In the genomic region with DNA sequence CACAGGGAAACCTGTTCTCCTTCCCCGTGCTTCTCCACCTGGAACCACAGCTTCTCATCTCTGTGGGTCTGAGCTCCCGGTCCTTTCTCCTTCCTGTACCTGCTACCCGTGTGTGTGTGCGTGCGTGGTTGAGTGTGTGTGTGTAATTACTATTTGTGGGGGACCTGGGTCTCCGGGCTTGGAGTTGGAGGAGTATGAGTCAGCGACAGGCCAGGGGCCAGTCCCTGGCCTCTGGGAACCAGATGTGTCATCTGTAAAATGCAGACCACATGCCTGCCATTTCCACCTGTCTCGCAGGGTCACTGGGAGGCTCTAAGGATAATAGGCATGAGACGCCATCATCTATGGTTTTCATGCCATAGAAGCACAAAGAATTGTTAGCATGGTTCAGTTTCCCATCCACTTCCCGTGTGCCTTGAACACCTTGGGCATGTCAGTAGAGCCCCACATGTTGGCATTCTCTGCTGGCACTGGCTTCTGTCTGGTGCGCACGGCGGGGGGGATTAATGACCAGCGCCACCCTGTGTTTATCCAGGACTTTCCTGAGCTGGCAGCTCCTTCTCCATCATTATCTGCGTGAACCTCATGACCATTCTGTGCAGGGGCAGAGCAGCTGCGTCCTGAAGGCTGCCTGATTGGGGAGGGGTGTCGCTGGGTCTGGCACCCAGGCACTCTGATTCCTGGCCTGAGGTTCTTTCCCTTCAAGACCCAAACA, we compare ENCODE assay signal across 8 cellular contexts. TPM values are rescaled to one million over a fixed set of nuclear protein-coding genes. Genes with fewer than 3 reads are reported as not detected.
DNase-seq lines count a peak whose midpoint lies in the region; ATAC-seq and TF ChIP-seq lines count a peak whose summit lies in the region.

No MANE protein-coding gene starts in this region.

- H3K9ac ChIP-seq in GM23248, result peak overlapping the region; percentile 84

- intact Hi-C loops in sigmoid colon (cut with DNase I), result no loop called here

- DNase-seq in GM23248, result peak; percentile 46
- peak; percentile 73 to 74 for DNase-seq in SJCRH30
- no peak for DNase-seq in fibroblast of villous mesenchyme (ENCODE audit: low read depth)
- no peak for DNase-seq in sigmoid colon
- no peak for DNase-seq in NCI-H446 (lab: John Stamatoyannopoulos, UW)
- no peak for DNase-seq in DMS 273 treated with DMSO at 0.1 percent for 48 hours (lab: John Stamatoyannopoulos, UW)
- DNase-seq in natural killer cell treated with Interleukin-12 subunit alpha and Interleukin-12 subunit beta and Interleukin-15 and Interleukin-18, amount 100 ng/mL, for 72 hours (ENCODE audit: low spot score), result no peak
- DNase-seq in DMS114 treated with DMSO at 0.1 percent for 48 hours (lab: John Stamatoyannopoulos, UW; ENCODE audit: unreplicated experiment), result no peak

- no peak for TF ChIP-seq POLR2A in sigmoid colon (IDR thresholded peaks at IDR 0.05)

- H3K9me3 Mint-ChIP-seq in natural killer cell treated with Interleukin-12 subunit alpha and Interleukin-12 subunit beta and Interleukin-15 and Interleukin-18, amount 100 ng/mL, for 72 hours, result no peaks in the 10 kb centered on the region

- H3K9me2 ChIP-seq in GM23248 (ENCODE audit: insufficient read depth), result no peaks in the 10 kb centered on the region

- H3K27ac ChIP-seq in GM23248 (no peak overlapping the region), SJCRH30 (peak overlapping the region; percentile 96), sigmoid colon (peak overlapping the region in 3 of 4 donors; percentile 76 to 80 (median 78))

- TF ChIP-seq CTCF in fibroblast of villous mesenchyme (IDR thresholded peaks at IDR 0.05; ENCODE audit: insufficient read depth, low read depth, low read length) (no peak), sigmoid colon (IDR thresholded peaks at IDR 0.05) (no peak)

- no peak overlapping the region for H3K27ac Mint-ChIP-seq in natural killer cell treated with Interleukin-12 subunit alpha and Interleukin-12 subunit beta and Interleukin-15 and Interleukin-18, amount 100 ng/mL, for 72 hours

- peaks cover 0 to 4% of the 10 kb centered on the region in 2 donors for H3K4me1 Mint-ChIP-seq in natural killer cell treated with Interleukin-12 subunit alpha and Interleukin-12 subunit beta and Interleukin-15 and Interleukin-18, amount 100 ng/mL, for 72 hours (ENCODE audit: low read depth in 2 of 2)

- in situ Hi-C loops in GM23248 (cut with MboI), result no loop called here

- no peak for ATAC-seq in natural killer cell treated with Interleukin-12 subunit alpha and Interleukin-12 subunit beta and Interleukin-15 and Interleukin-18, amount 100 ng/mL, for 72 hours

- peak overlapping the region; percentile 93 for H3K4me2 ChIP-seq in GM23248 (ENCODE audit: unreplicated experiment)

- H3K36me3 ChIP-seq in GM23248 (ENCODE audit: low read depth) (no peaks in the 10 kb centered on the region), SJCRH30 (peaks cover 26% of the 10 kb centered on the region), sigmoid colon (peaks cover 4 to 34% (median 13%) of the 10 kb centered on the region in 4 donors)

- H3F3A ChIP-seq in GM23248 (ENCODE audit: insufficient read depth), result no peaks in the 10 kb centered on the region

- H3K9me3 ChIP-seq in GM23248 (ENCODE audit: low read depth), result no peaks in the 10 kb centered on the region
- no peaks in the 10 kb centered on the region for H3K9me3 ChIP-seq in SJCRH30 (replicated peaks)
- no peaks in the 10 kb centered on the region for H3K9me3 ChIP-seq in sigmoid colon

- no peak overlapping the region for H2AFZ ChIP-seq in GM23248

- TF ChIP-seq EP300 in sigmoid colon (IDR thresholded peaks at IDR 0.05), result no peak

- no peaks in the 10 kb centered on the region for H3K36me3 Mint-ChIP-seq in natural killer cell treated with Interleukin-12 subunit alpha and Interleukin-12 subunit beta and Interleukin-15 and Interleukin-18, amount 100 ng/mL, for 72 hours

- H3K4me1 ChIP-seq in GM23248 (ENCODE audit: insufficient read depth), result 0 out of 2 replicates have a peak, but pooled peaks cover 3% of the 10 kb centered on the region
- H3K4me1 ChIP-seq in SJCRH30, result peaks cover 12% of the 10 kb centered on the region
- H3K4me1 ChIP-seq in sigmoid colon, result peaks cover 0 to 31% (median 24%) of the 10 kb centered on the region in 4 donors

- H3K27me3 ChIP-seq in GM23248 (replicated peaks; ENCODE audit: insufficient read depth) (no peaks in the 10 kb centered on the region), SJCRH30 (no peaks in the 10 kb centered on the region), sigmoid colon (no peaks in the 10 kb centered on the region)

- no peaks in the 10 kb centered on the region for H4K20me1 ChIP-seq in GM23248 (ENCODE audit: insufficient read depth)

- H3K4me3 ChIP-seq in GM23248, result peak overlapping the region; percentile 99
- H3K4me3 ChIP-seq in SJCRH30, result peak overlapping the region; percentile 68
- peak overlapping the region; percentile 97 for H3K4me3 ChIP-seq in fibroblast of villous mesenchyme (ENCODE audit: low read depth, low read length)
- H3K4me3 ChIP-seq in sigmoid colon, result peak overlapping the region; percentile 76 to 86 (median 80)

- H3K4me3 Mint-ChIP-seq in natural killer cell treated with Interleukin-12 subunit alpha and Interleukin-12 subunit beta and Interleukin-15 and Interleukin-18, amount 100 ng/mL, for 72 hours, result no peak overlapping the region

- WGBS in GM23248 (ENCODE audit: low coverage in 1 of 2, low lambda C conversion rate in 2 of 2, missing lambda C conversion rate in 2 of 2), 2 experiments, result 60 to 63% methylated on average over 17 of the region's 17 CpGs
- WGBS in sigmoid colon, 2 donors, result 65 to 77% methylated on average over 17 of the region's 17 CpGs

- peaks cover 17% of the 10 kb centered on the region for H3K79me2 ChIP-seq in GM23248 (ENCODE audit: insufficient read depth)

- peaks cover 0 to 3% of the 10 kb centered on the region in 2 donors for H3K27me3 Mint-ChIP-seq in natural killer cell treated with Interleukin-12 subunit alpha and Interleukin-12 subunit beta and Interleukin-15 and Interleukin-18, amount 100 ng/mL, for 72 hours

RNA-seq across cellular contexts. Expression of gene ZNF205, which starts 1.5 kb away (rescaled TPM):
- total RNA-seq in GM23248 (2014; rRNA removed; shearing (Covaris generic)), result 12.5 and 14.6 TPM in 2 replicates
- polyA plus RNA-seq in GM23248 (2016; fragmentation: Nextera tagmentation; extraction: Ambion mirVana), result 4.2 and 4.4 TPM in 2 replicates
- total RNA-seq in SJCRH30 (2014; rRNA removed; shearing (Covaris generic)), result 12.9 and 13.7 TPM in 2 replicates
- total RNA-seq in fibroblast of villous mesenchyme, result 14.2 and 18.4 TPM in 2 replicates
- total RNA-seq in sigmoid colon, result 10 to 100 TPM; 15.8 to 17.5 (median 16.7) TPM
- 10 to 100 TPM in 2 of 3 donors, 1 to 10 TPM in 1; 6.6 to 12.6 (median 10.9) TPM for polyA plus RNA-seq in sigmoid colon
- total RNA-seq in natural killer cell treated with Interleukin-12 subunit alpha and Interleukin-12 subunit beta and Interleukin-15 and Interleukin-18, amount 100 ng/mL, for 72 hours, result not detected

RNA-seq across cellular contexts. Expression of gene ZSCAN10, which starts 14.8 kb away (rescaled TPM):
- total RNA-seq in GM23248 (2014; rRNA removed; shearing (Covaris generic)), result not detected in 2 replicates
- polyA plus RNA-seq in GM23248 (2016; fragmentation: Nextera tagmentation; extraction: Ambion mirVana) (0.08 TPM in 1 of 2 replicates, not detected in the other), sigmoid colon (not detected)
- total RNA-seq in SJCRH30 (2014; rRNA removed; shearing (Covaris generic)), result 0.73 and 0.76 TPM in 2 replicates
- total RNA-seq in fibroblast of villous mesenchyme (under 0.01 TPM in 1 of 2 replicates, not detected in the other), sigmoid colon (not detected)
- under 1 TPM in 1 of 2 donors, not detected in 1; 0.22 TPM for total RNA-seq in natural killer cell treated with Interleukin-12 subunit alpha and Interleukin-12 subunit beta and Interleukin-15 and Interleukin-18, amount 100 ng/mL, for 72 hours

RNA-seq across cellular contexts. Expression of gene ZNF213, which starts 20.9 kb away (rescaled TPM):
- total RNA-seq in GM23248 (2014; rRNA removed; shearing (Covaris generic)), result 7.3 and 7.7 TPM in 2 replicates
- polyA plus RNA-seq in GM23248 (2016; fragmentation: Nextera tagmentation; extraction: Ambion mirVana) (5.3 and 5.4 TPM in 2 replicates), sigmoid colon (10 to 100 TPM in 1 of 3 donors, 1 to 10 TPM in 2; 7.2 to 11.3 (median 7.2) TPM)
- total RNA-seq in SJCRH30 (2014; rRNA removed; shearing (Covaris generic)), result 2.5 and 3.0 TPM in 2 replicates
- total RNA-seq in fibroblast of villous mesenchyme (3.5 and 5.5 TPM in 2 replicates), sigmoid colon (10 to 100 TPM in 1 of 4 donors, 1 to 10 TPM in 3; 2.6 to 10.5 (median 5.0) TPM)
- total RNA-seq in natural killer cell treated with Interleukin-12 subunit alpha and Interleukin-12 subunit beta and Interleukin-15 and Interleukin-18, amount 100 ng/mL, for 72 hours, result 10 to 100 TPM in 1 of 2 donors, 1 to 10 TPM in 1; 8.5 to 11.6 TPM

RNA-seq across cellular contexts. Expression of gene IL32, which starts 48.5 kb away (rescaled TPM):
- total RNA-seq in GM23248 (2014; rRNA removed; shearing (Covaris generic)), result 0.76 TPM in 1 of 2 replicates, not detected in the other
- polyA plus RNA-seq in GM23248 (2016; fragmentation: Nextera tagmentation; extraction: Ambion mirVana), result 0.56 and 1.0 TPM in 2 replicates
- total RNA-seq in SJCRH30 (2014; rRNA removed; shearing (Covaris generic)), result 158 and 177 TPM in 2 replicates
- total RNA-seq in fibroblast of villous mesenchyme, result 12.6 and 25.0 TPM in 2 replicates
- total RNA-seq in sigmoid colon, result 10 to 100 TPM in 3 of 4 donors, 1 to 10 TPM in 1; 8.6 to 27.1 (median 20.3) TPM
- 1,000 to 10,000 TPM in 1 of 3 donors, 100 to 1,000 TPM in 2; 464 to 2,189 (median 560) TPM for polyA plus RNA-seq in sigmoid colon
- 1,000 to 10,000 TPM in 1 of 2 donors, 100 to 1,000 TPM in 1; 678 to 1,235 TPM for total RNA-seq in natural killer cell treated with Interleukin-12 subunit alpha and Interleukin-12 subunit beta and Interleukin-15 and Interleukin-18, amount 100 ng/mL, for 72 hours

Comparison
In these comparisons a context has a peak if more than half of its experiments do, and no peak if none do; other contexts are left out.
1. DNase-seq: peak in GM23248 (single experiment) and SJCRH30 (2 of 2); none in fibroblast of villous mesenchyme (single experiment), sigmoid colon (single experiment), NCI-H446 (0 of 2), DMS 273 treated with DMSO at 0.1 percent for 48 hours (single experiment), natural killer cell treated with Interleukin-12 subunit alpha and Interleukin-12 subunit beta and Interleukin-15 and Interleukin-18, amount 100 ng/mL, for 72 hours (single experiment) and DMS114 treated with DMSO at 0.1 percent for 48 hours (single experiment).
2. RNA of gene ZNF205, which starts 1.5 kb away (total RNA-seq): 15.8 to 17.5 TPM in sigmoid colon, 12.5 to 14.6 TPM in GM23248, 14.2 to 18.4 TPM in fibroblast of villous mesenchyme and 12.9 to 13.7 TPM in SJCRH30; not detected in natural killer cell treated with Interleukin-12 subunit alpha and Interleukin-12 subunit beta and Interleukin-15 and Interleukin-18, amount 100 ng/mL, for 72 hours; every median in the first group is over 10 times any median in the second.
3. Peak in every context shown above with its lines, with median percentiles within 50 percentile points of each other: H3K4me3 ChIP-seq.